ENCODE assay signal across 36 cellular contexts in genomic region chr10:72194949-72195348, GRCh38.
"Had no signal": no experiment of that assay in that cellular context is flagged by ENCODE, and none has a peak within 500 bp of the region (broad histone marks: within the 10 kb centered on the region; RNA-seq: fewer than 3 reads in every experiment).

No MANE protein-coding gene starts in this region.

- H3K27ac ChIP-seq: adrenal gland, body of pancreas, brain microvascular endothelial cell, breast epithelium, VCaP had no signal

- ATAC-seq: activated CD8-positive, alpha-beta T cell treated with anti-CD3 and anti-CD28 coated beads for 36 hours; activated naive CD4-positive, alpha-beta T cell treated with anti-CD3 and anti-CD28 coated beads, Interleukin-2, amount 50 U/mL, for 72 hours; activated T-cell treated with anti-CD3 and anti-CD28 coated beads, Interleukin-2, amount 50 U/mL, for 72 hours; activated T-helper 17 cell treated with anti-CD3 and anti-CD28 coated beads, Interleukin-2, amount 50 U/mL, for 72 hours; body of pancreas had no signal

- H3K9me3 ChIP-seq: adrenal gland, body of pancreas, breast epithelium had no signal

- H3K27me3 ChIP-seq: adrenal gland, body of pancreas, brain microvascular endothelial cell, breast epithelium had no signal

- H3K4me1 ChIP-seq: adrenal gland, body of pancreas, breast epithelium had no signal

- H3K4me3 ChIP-seq: adrenal gland, body of pancreas, breast epithelium had no signal

- FAIRE-seq: astrocyte, colon, TTC549 had no signal

- H3K4me1 Mint-ChIP-seq: activated B cell treated with CpG ODN at 0.5 μM for 24 hours; activated naive CD8-positive, alpha-beta T cell treated with anti-CD3 and anti-CD28 coated beads for 36 hours; activated T-helper 17 cell treated with anti-CD3 and anti-CD28 coated beads, Interleukin-2, amount 50 U/mL, for 72 hours had no signal

- H3K4me3 Mint-ChIP-seq: activated B cell treated with CpG ODN at 0.5 μM for 24 hours; activated CD4-positive, alpha-beta T cell treated with anti-CD3 and anti-CD28 coated beads, Interleukin-2, amount 10 ng/mL, durations not matched to agents 24 days and 14 days; activated CD8-positive, alpha-beta T cell treated with anti-CD3 and anti-CD28 coated beads for 36 hours; activated naive CD4-positive, alpha-beta T cell treated with anti-CD3 and anti-CD28 coated beads for 36 hours; activated naive CD8-positive, alpha-beta T cell treated with anti-CD3 and anti-CD28 coated beads for 36 hours; activated T-cell treated with anti-CD3 and anti-CD28 coated beads, Interleukin-2, amount 50 U/mL, for 72 hours; activated T-helper 1 cell treated with anti-CD3 and anti-CD28 coated beads, Interleukin-12 subunit alpha, Interleukin-12 subunit beta, Interleukin-2, Interleukin-4 antibody, amounts not matched to agents 30 ng/mL and 10 ng/mL and 1 ng/mL, durations not matched to agents 14 hours and 24 hours and 36 hours; activated T-helper 17 cell treated with anti-CD3 and anti-CD28 coated beads, Interleukin-2, amount 50 U/mL, for 72 hours; T-helper 1 cell treated with Interleukin-12 subunit alpha and Interleukin-12 subunit beta and Interleukin-4 antibody, amounts not matched to agents 30 μg/mL and 1 μg/mL, for 36 hours; T-helper 2 cell treated with Interferon-gamma antibody and Interleukin-4, amounts not matched to agents 5 μg/mL and 100 μg/mL, for 36 hours had no signal

- H3K36me3 ChIP-seq: breast epithelium had no signal

- DNase-seq: activated B cell treated with CpG ODN at 0.5 μM for 24 hours; activated CD4-positive, alpha-beta T cell treated with anti-CD3 and anti-CD28 coated beads for 4 hours; activated CD4-positive, alpha-beta T cell treated with anti-CD3 and anti-CD28 coated beads, Interleukin-2, amount 10 ng/mL, durations not matched to agents 24 days and 14 days; activated CD4-positive, alpha-beta T cell treated with anti-CD3 and anti-CD28 coated beads, Interleukin-2, amount 50 U/mL, for 1 hour; activated CD4-positive, alpha-beta T cell treated with anti-CD3 and anti-CD28 coated beads, Interleukin-2, amount 50 U/mL, for 4 hours; activated CD4-positive, CD25-positive, alpha-beta regulatory T cell treated with anti-CD3 and anti-CD28 coated beads, Interleukin-2, amount 50 U/mL, for 72 hours; activated CD8-positive, alpha-beta memory T cell treated with anti-CD3 and anti-CD28 coated beads, Interleukin-2, amount 50 U/mL, for 4 hours; activated CD8-positive, alpha-beta T cell treated with anti-CD3 and anti-CD28 coated beads for 36 hours; activated effector memory CD4-positive, alpha-beta T cell treated with anti-CD3 and anti-CD28 coated beads, Interleukin-2, amount 50 U/mL, for 16 hours; activated gamma-delta T cell treated with Interleukin-2 at 50 U/mL for 16 hours; activated naive CD4-positive, alpha-beta T cell; activated naive CD4-positive, alpha-beta T cell treated with anti-CD3 and anti-CD28 coated beads for 36 hours; activated naive CD4-positive, alpha-beta T cell treated with anti-CD3 and anti-CD28 coated beads, Interleukin-2, amount 50 U/mL, for 16 hours; activated naive CD8-positive, alpha-beta T cell treated with anti-CD3 and anti-CD28 coated beads for 36 hours; activated T-cell treated with anti-CD3 and anti-CD28 coated beads for 4 hours; activated T-cell treated with anti-CD3 and anti-CD28 coated beads, Interleukin-2, amount 50 U/mL, for 1 hour; activated T-cell treated with anti-CD3 and anti-CD28 coated beads, Interleukin-2, amount 50 U/mL, for 72 hours; adrenal gland; amniotic stem cell; aorta; body of pancreas; brain microvascular endothelial cell; central memory CD4-positive, alpha-beta T cell; T-helper 1 cell; T-helper 2 cell; T-helper 9 cell had no signal

- H3K9me3 Mint-ChIP-seq: activated B cell treated with CpG ODN at 0.5 μM for 24 hours; activated CD4-positive, alpha-beta T cell treated with anti-CD3 and anti-CD28 coated beads, Interleukin-2, amount 10 ng/mL, durations not matched to agents 24 days and 14 days; activated CD8-positive, alpha-beta T cell treated with anti-CD3 and anti-CD28 coated beads for 36 hours; activated naive CD4-positive, alpha-beta T cell treated with anti-CD3 and anti-CD28 coated beads for 36 hours; activated naive CD4-positive, alpha-beta T cell treated with anti-CD3 and anti-CD28 coated beads, Interleukin-2, amount 50 U/mL, for 72 hours; activated naive CD8-positive, alpha-beta T cell treated with anti-CD3 and anti-CD28 coated beads for 36 hours; activated T-cell treated with anti-CD3 and anti-CD28 coated beads, Interleukin-2, amount 50 U/mL, for 72 hours; activated T-helper 1 cell treated with anti-CD3 and anti-CD28 coated beads, Interleukin-12 subunit alpha, Interleukin-12 subunit beta, Interleukin-2, Interleukin-4 antibody, amounts not matched to agents 30 ng/mL and 10 ng/mL and 1 ng/mL, durations not matched to agents 14 hours and 24 hours and 36 hours; activated T-helper 17 cell treated with anti-CD3 and anti-CD28 coated beads, Interleukin-2, amount 50 U/mL, for 72 hours; T-helper 2 cell treated with Interferon-gamma antibody and Interleukin-4, amounts not matched to agents 5 μg/mL and 100 μg/mL, for 36 hours had no signal

- H3K27ac Mint-ChIP-seq: activated B cell treated with CpG ODN at 0.5 μM for 24 hours; activated CD4-positive, alpha-beta T cell treated with anti-CD3 and anti-CD28 coated beads, Interleukin-2, amount 10 ng/mL, durations not matched to agents 24 days and 14 days; activated CD8-positive, alpha-beta T cell treated with anti-CD3 and anti-CD28 coated beads for 36 hours; activated naive CD4-positive, alpha-beta T cell treated with anti-CD3 and anti-CD28 coated beads for 36 hours; activated naive CD4-positive, alpha-beta T cell treated with anti-CD3 and anti-CD28 coated beads, Interleukin-2, amount 50 U/mL, for 72 hours; activated naive CD8-positive, alpha-beta T cell treated with anti-CD3 and anti-CD28 coated beads for 36 hours; activated T-cell treated with anti-CD3 and anti-CD28 coated beads, Interleukin-2, amount 50 U/mL, for 72 hours; activated T-helper 1 cell treated with anti-CD3 and anti-CD28 coated beads, Interleukin-12 subunit alpha, Interleukin-12 subunit beta, Interleukin-2, Interleukin-4 antibody, amounts not matched to agents 30 ng/mL and 10 ng/mL and 1 ng/mL, durations not matched to agents 14 hours and 24 hours and 36 hours; activated T-helper 17 cell treated with anti-CD3 and anti-CD28 coated beads, Interleukin-2, amount 50 U/mL, for 72 hours; T-helper 1 cell treated with Interleukin-12 subunit alpha and Interleukin-12 subunit beta and Interleukin-4 antibody, amounts not matched to agents 30 μg/mL and 1 μg/mL, for 36 hours; T-helper 2 cell treated with Interferon-gamma antibody and Interleukin-4, amounts not matched to agents 5 μg/mL and 100 μg/mL, for 36 hours had no signal

- H3K27me3 Mint-ChIP-seq: activated B cell treated with CpG ODN at 0.5 μM for 24 hours; activated CD4-positive, alpha-beta T cell treated with anti-CD3 and anti-CD28 coated beads, Interleukin-2, amount 10 ng/mL, durations not matched to agents 24 days and 14 days; activated CD8-positive, alpha-beta T cell treated with anti-CD3 and anti-CD28 coated beads for 36 hours; activated naive CD8-positive, alpha-beta T cell treated with anti-CD3 and anti-CD28 coated beads for 36 hours; activated T-helper 17 cell treated with anti-CD3 and anti-CD28 coated beads, Interleukin-2, amount 50 U/mL, for 72 hours had no signal
